ENCODE assay signal across 19 cellular contexts in the genomic region with DNA sequence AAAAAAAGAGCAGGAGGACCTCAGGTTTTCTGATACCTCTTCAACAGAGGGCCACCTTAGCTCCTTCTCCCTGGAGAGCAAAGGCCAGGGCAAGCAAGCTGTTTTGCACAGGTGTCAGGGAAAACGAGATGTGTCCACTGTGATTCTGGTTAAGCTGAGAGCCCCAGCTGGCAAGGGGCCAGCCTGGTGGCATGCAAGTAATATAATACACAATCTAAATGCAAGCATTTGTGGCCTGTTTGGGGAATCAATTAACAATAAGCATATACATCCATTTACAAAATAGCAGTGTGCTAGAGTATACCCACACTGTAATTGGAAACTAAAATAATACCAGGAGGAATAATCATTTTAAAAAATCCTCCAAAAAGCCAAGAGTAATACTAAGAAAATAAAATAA.
DNase-seq lines count a peak whose midpoint lies in the region; FAIRE-seq and TF ChIP-seq lines count a peak whose summit lies in the region.
"Had no signal": no experiment of that assay in that cellular context is flagged by ENCODE, and none has a peak within 500 bp of the region (broad histone marks: within the 10 kb centered on the region; RNA-seq: fewer than 3 reads in every experiment).

No MANE protein-coding gene starts in this region.

- H3K23ac ChIP-seq in H9 (ENCODE audit: insufficient read length, low read depth, low read length) = no peak overlapping the region

- TF ChIP-seq CTCF in osteocyte (IDR thresholded peaks at IDR 0.05) = no peak
- no peak for TF ChIP-seq CTCF in H9 (conservative IDR thresholded peaks at IDR 0.05)

- no peaks in the 10 kb centered on the region for H3K79me2 ChIP-seq in H9 (ENCODE audit: insufficient read depth, low read length)
- H3K79me2 ChIP-seq: hepatocyte had no signal

- H3K4me1 Mint-ChIP-seq in osteocyte (ENCODE audit: unreplicated experiment) (peaks cover 84% of the 10 kb centered on the region), H9 (peaks cover 6 to 8% of the 10 kb centered on the region in 2 experiments)
- H3K4me1 Mint-ChIP-seq: activated CD4-positive, alpha-beta T cell treated with anti-CD3 and anti-CD28 coated beads, Interleukin-2, amount 10 ng/mL, durations not matched to agents 7 days and 5 days had no signal

- H3K14ac ChIP-seq in H9 (ENCODE audit: insufficient read depth, low read length) = no peak overlapping the region

- H3K79me1 ChIP-seq in H9 (ENCODE audit: insufficient read depth, low read depth, low read length, poor library complexity, severe bottlenecking) = no peaks in the 10 kb centered on the region

- no peak overlapping the region for H2BK120ac ChIP-seq in H9 (ENCODE audit: low read depth, low read length, poor library complexity, severe bottlenecking)

- H2BK15ac ChIP-seq in H9 (ENCODE audit: low read depth, low read length) = no peak overlapping the region

- no peak overlapping the region for H4K5ac ChIP-seq in H9 (ENCODE audit: insufficient read length, low read depth, low read length)

- H3K27me3 ChIP-seq in H9 (ENCODE audit: insufficient read depth, low read length) = no peaks in the 10 kb centered on the region
- H3K27me3 ChIP-seq: BE2C, body of pancreas, hepatocyte had no signal

- H3K9ac ChIP-seq in H9 (ENCODE audit: extremely low read depth, insufficient read length, low read length) = no peak overlapping the region

- H3K36me3 Mint-ChIP-seq in osteocyte (ENCODE audit: unreplicated experiment) (peaks cover 2% of the 10 kb centered on the region), H9 (ENCODE audit: insufficient read depth in 1 of 3, low read depth in 3 of 3) (no peaks in the 10 kb centered on the region)

- H2BK20ac ChIP-seq in H9 (ENCODE audit: low read depth, low read length, poor library complexity, severe bottlenecking) = no peak overlapping the region

- H2BK5ac ChIP-seq in H9 (ENCODE audit: insufficient read length, low read length) = no peak overlapping the region

- no peak overlapping the region for H3K4me2 ChIP-seq in H9 (ENCODE audit: insufficient read depth, insufficient read length, low read length)
- H3K4me2 ChIP-seq: hepatocyte had no signal

- H3K4me3 Mint-ChIP-seq in osteocyte (ENCODE audit: unreplicated experiment) (no peak overlapping the region), H9 (no peak overlapping the region)
- H3K4me3 Mint-ChIP-seq: activated CD4-positive, alpha-beta T cell treated with anti-CD3 and anti-CD28 coated beads, Interleukin-2, amount 10 ng/mL, durations not matched to agents 7 days and 5 days had no signal

- H3K18ac ChIP-seq in H9 (ENCODE audit: insufficient read length, low read depth, low read length) = no peak overlapping the region

- no peak overlapping the region for H4K8ac ChIP-seq in H9 (replicated peaks; ENCODE audit: insufficient read length, low read depth, low read length)

- no peak overlapping the region for H3K4ac ChIP-seq in H9 (ENCODE audit: low read depth, low read length)

- H2AK5ac ChIP-seq in H9 (ENCODE audit: insufficient read length, low read length) = no peak overlapping the region

- H3K23me2 ChIP-seq in H9 (ENCODE audit: insufficient read length, low read depth, low read length, poor library complexity, severe bottlenecking) = no peaks in the 10 kb centered on the region

- H4K20me1 ChIP-seq in H9 (ENCODE audit: control insufficient read depth, insufficient read depth, insufficient read length) = no peaks in the 10 kb centered on the region

- no peak overlapping the region for H2AFZ ChIP-seq in H9 (ENCODE audit: low read length)
- H2AFZ ChIP-seq: hepatocyte had no signal

- peak overlapping the region; percentile 59 for H3K27ac Mint-ChIP-seq in osteocyte (ENCODE audit: unreplicated experiment)
- no peak overlapping the region for H3K27ac Mint-ChIP-seq in H9
- H3K27ac Mint-ChIP-seq: activated CD4-positive, alpha-beta T cell treated with anti-CD3 and anti-CD28 coated beads, Interleukin-2, amount 10 ng/mL, durations not matched to agents 7 days and 5 days had no signal

- H3K4me1 ChIP-seq in H9 (ENCODE audit: insufficient read depth, low read length) = no peaks in the 10 kb centered on the region; the same call in 1 of the 2 replicates
- H3K4me1 ChIP-seq: BE2C had no signal

- H3K9me3 ChIP-seq in H9 (ENCODE audit: control insufficient read depth, low read depth, low read length) = no peaks in the 10 kb centered on the region
- H3K9me3 ChIP-seq: BE2C, body of pancreas had no signal

- no peak overlapping the region for H3K56ac ChIP-seq in H9 (ENCODE audit: insufficient read length, low read depth, low read length)

- no peak overlapping the region for H4K91ac ChIP-seq in H9 (ENCODE audit: insufficient read length, low read depth, low read length)

- no peak for TF ChIP-seq POLR2A in H54 (IDR thresholded peaks at IDR 0.05; ENCODE audit: low read depth, low read length)

- H3K27ac ChIP-seq in H9 (ENCODE audit: insufficient read length, low read depth, low read length) = no peak overlapping the region
- H3K27ac ChIP-seq: 22Rv1, body of pancreas, hepatocyte had no signal

- WGBS in H9 (ENCODE audit: extremely low coverage, insufficient read length, low lambda C conversion rate) = no CpG with 5 or more reads among the region's 1 CpG

- no peak overlapping the region for H2BK12ac ChIP-seq in H9 (ENCODE audit: insufficient read length, low read depth, low read length)

- H3K27me3 Mint-ChIP-seq in osteocyte (ENCODE audit: unreplicated experiment) = peaks cover 3% of the 10 kb centered on the region
- H3K27me3 Mint-ChIP-seq in H9 (ENCODE audit: low read depth) = no peaks in the 10 kb centered on the region; the same call in 1 of the 2 replicates
- H3K27me3 Mint-ChIP-seq: activated CD4-positive, alpha-beta T cell treated with anti-CD3 and anti-CD28 coated beads, Interleukin-2, amount 10 ng/mL, durations not matched to agents 7 days and 5 days had no signal

- H3T11ph ChIP-seq in H9 (ENCODE audit: low read length) = no peak overlapping the region

- H3K9me3 Mint-ChIP-seq in osteocyte (ENCODE audit: unreplicated experiment) (no peaks in the 10 kb centered on the region), H9 (no peaks in the 10 kb centered on the region)

- DNase-seq in DMS 273 (lab: John Stamatoyannopoulos, UW; ENCODE audit: unreplicated experiment) (peak; percentile 49), DMS 273 treated with DMSO at 0.1 percent for 48 hours (lab: John Stamatoyannopoulos, UW) (no peak), NCI-H1092 (lab: John Stamatoyannopoulos, UW) (peak; percentile 55), RPMI7951 (ENCODE audit: low read depth) (peak; percentile 16), osteocyte (ENCODE audit: extremely low spot score, unreplicated experiment) (no peak), NCI-H446 treated with DMSO at 0.1 percent for 48 hours (lab: John Stamatoyannopoulos, UW) (no peak), H9 (no peak), H54 (ENCODE audit: insufficient read length, low spot score) (no peak)
- DNase-seq: activated CD4-positive, alpha-beta T cell treated with anti-CD3 and anti-CD28 coated beads, Interleukin-2, amount 10 ng/mL, durations not matched to agents 7 days and 5 days; activated naive CD4-positive, alpha-beta T cell treated with Interleukin-2 at 50 U/mL for 16 hours; BE2C; Karpas-422; kidney; NCI-H1694; nephron progenitor cell; stimulated activated CD4-positive, alpha-beta T cell treated with anti-CD3 and anti-CD28 coated beads, Interleukin-4, amount 100 ng/mL, for 1 hour had no signal

- no peak for FAIRE-seq in H54 (lab: Jason Lieb, UNC)
- FAIRE-seq: kidney had no signal

Comparison
In these comparisons a context has a peak if more than half of its experiments do, and no peak if none do; other contexts are left out.
1. DNase-seq: peak in DMS 273 (single experiment), NCI-H1092 (single experiment) and RPMI7951 (single experiment); none in DMS 273 treated with DMSO at 0.1 percent for 48 hours (single experiment), osteocyte (single experiment), NCI-H446 treated with DMSO at 0.1 percent for 48 hours (single experiment), H9 (single experiment) and H54 (single experiment).